In the genomic region with DNA sequence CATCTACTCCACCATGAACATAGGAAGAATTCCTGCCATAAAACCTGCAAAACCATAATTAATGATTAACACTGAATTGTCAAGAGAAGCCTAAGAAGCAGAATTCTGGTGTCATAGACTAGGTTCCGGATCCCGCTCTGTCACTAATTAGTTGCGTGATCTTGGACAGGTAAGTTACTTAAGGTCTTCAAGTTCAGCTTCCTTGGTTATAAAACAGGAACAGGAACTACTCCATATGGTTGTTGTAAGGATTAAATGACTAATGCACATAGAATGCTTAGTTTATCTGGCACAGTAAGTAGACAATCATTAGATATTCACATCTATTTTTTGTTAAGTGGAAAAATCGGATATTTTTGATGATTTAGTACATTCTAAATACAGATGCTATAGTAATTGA, we compare ENCODE assay signal across 1 cellular context.
TF ChIP-seq lines count a peak whose summit lies in the region.

No MANE protein-coding gene starts in this region.

TF ChIP-seq in GM12878, 131 proteins besides CTCF, POLR2A, EP300 and RAD21 (continued from another document):
- TF ChIP-seq SPI1 (IDR thresholded peaks at IDR 0.05; ENCODE audit: borderline replicate concordance, insufficient read depth, low read depth, low read length) (peak; percentile 46; the same call in 1 of the 2 replicates), KAT2A (conservative IDR thresholded peaks at IDR 0.05; ENCODE audit: control insufficient read depth, low read depth, low read length) (no peak)
